19 cellular contexts compared by ENCODE assay signal in genomic region chr7:25597881-25598456, GRCh38.
DNase-seq lines count a peak whose midpoint lies in the region; ATAC-seq and TF ChIP-seq lines count a peak whose summit lies in the region.
"Had no signal": no experiment of that assay in that cellular context is flagged by ENCODE, and none has a peak within 500 bp of the region (broad histone marks: within the 10 kb centered on the region; RNA-seq: fewer than 3 reads in every experiment).

No MANE protein-coding gene starts in this region.

- CTCF ChIA-PET in activated CD4-positive, alpha-beta T cell treated with anti-CD3 and anti-CD28 coated beads for 36 hours (lab: Charles Lee), result no interaction called here

- ATAC-seq in activated CD4-positive, alpha-beta T cell treated with anti-CD3 and anti-CD28 coated beads for 36 hours, result no peak
- no peak for ATAC-seq in HG03196 (IDR thresholded peaks at IDR 0.05; ENCODE audit: unreplicated experiment)

- H3K4me1 Mint-ChIP-seq in activated CD4-positive, alpha-beta T cell treated with anti-CD3 and anti-CD28 coated beads for 36 hours, result peaks cover 5% of the 10 kb centered on the region
- H3K4me1 Mint-ChIP-seq: IgD-negative memory B cell had no signal

- intact Hi-C loops in activated CD4-positive, alpha-beta T cell treated with anti-CD3 and anti-CD28 coated beads for 36 hours (cut with DNase I, micrococcal nuclease), result no loop called here

- H3K27ac Mint-ChIP-seq in activated CD4-positive, alpha-beta T cell treated with anti-CD3 and anti-CD28 coated beads for 36 hours, result no peak overlapping the region
- H3K27ac Mint-ChIP-seq: IgD-negative memory B cell, mesothelial cell of epicardium had no signal

- H3K4me3 ChIP-seq in NB4 (ENCODE audit: low read depth, low read length) (no peak overlapping the region), epithelial cell of esophagus (ENCODE audit: low read length) (no peak overlapping the region)
- H3K4me3 ChIP-seq: esophagus squamous epithelium, thyroid gland had no signal

- no peak for TF ChIP-seq POLR2A in NB4 (IDR thresholded peaks at IDR 0.05; ENCODE audit: extremely low read depth, insufficient read length)

- no peaks in the 10 kb centered on the region for H3K36me3 Mint-ChIP-seq in activated CD4-positive, alpha-beta T cell treated with anti-CD3 and anti-CD28 coated beads for 36 hours (ENCODE audit: low read depth)
- H3K36me3 Mint-ChIP-seq: IgD-negative memory B cell, mesothelial cell of epicardium had no signal

- DNase-seq in activated CD4-positive, alpha-beta T cell treated with anti-CD3 and anti-CD28 coated beads for 36 hours, result peak; percentile 24
- no peak for DNase-seq in activated CD4-positive, alpha-beta T cell treated with anti-CD3 and anti-CD28 coated beads, Interleukin-2, amount 50 U/mL, for 1 hour
- peak; percentile 82 for DNase-seq in NB4 (ENCODE audit: low read depth)
- peak; percentile 21 for DNase-seq in epithelial cell of esophagus (ENCODE audit: low read depth)
- peak; percentile 3 for DNase-seq in renal cortical epithelial cell (ENCODE audit: low read depth)
- no peak for DNase-seq in putamen (ENCODE audit: low spot score)
- DNase-seq in DMS 273 (lab: John Stamatoyannopoulos, UW; ENCODE audit: unreplicated experiment), result no peak
- DNase-seq: activated CD4-positive, alpha-beta T cell treated with anti-CD3 and anti-CD28 coated beads for 4 hours; activated naive CD4-positive, alpha-beta T cell treated with Interleukin-2 at 50 U/mL for 16 hours; esophagus squamous epithelium; NCI-H1417; NCI-H2171 treated with DMSO at 0.1 percent for 48 hours; stimulated activated CD4-positive, alpha-beta T cell treated with anti-CD3 and anti-CD28 coated beads, Interleukin-4, amount 100 ng/mL, for 24 hours; stimulated activated CD8-positive, alpha-beta memory T cell treated with anti-CD3 and anti-CD28 coated beads, Interleukin-4, amount 100 ng/mL, for 48 hours; T-helper 9 cell; thyroid gland had no signal

- H3K27me3 Mint-ChIP-seq in activated CD4-positive, alpha-beta T cell treated with anti-CD3 and anti-CD28 coated beads for 36 hours, result no peaks in the 10 kb centered on the region

- no peak overlapping the region for H3K4me3 Mint-ChIP-seq in activated CD4-positive, alpha-beta T cell treated with anti-CD3 and anti-CD28 coated beads for 36 hours
- H3K4me3 Mint-ChIP-seq: mesothelial cell of epicardium had no signal

- TF ChIP-seq CTCF in NB4 (IDR thresholded peaks at IDR 0.05; ENCODE audit: low read depth, low read length) (no peak), epithelial cell of esophagus (IDR thresholded peaks at IDR 0.05; ENCODE audit: insufficient read depth, low read depth, low read length, missing control alignments) (no peak)

- POLR2A ChIA-PET in activated CD4-positive, alpha-beta T cell treated with anti-CD3 and anti-CD28 coated beads for 36 hours (lab: Charles Lee), result no interaction called here

- no peaks in the 10 kb centered on the region for H3K9me3 Mint-ChIP-seq in activated CD4-positive, alpha-beta T cell treated with anti-CD3 and anti-CD28 coated beads for 36 hours (ENCODE audit: low read depth)

Comparison
In these comparisons a context has a peak if more than half of its experiments do, and no peak if none do; other contexts are left out.
1. DNase-seq: peak in activated CD4-positive, alpha-beta T cell treated with anti-CD3 and anti-CD28 coated beads for 36 hours (single experiment), NB4 (single experiment), epithelial cell of esophagus (single experiment) and renal cortical epithelial cell (single experiment); none in activated CD4-positive, alpha-beta T cell treated with anti-CD3 and anti-CD28 coated beads, Interleukin-2, amount 50 U/mL, for 1 hour (single experiment), putamen (single experiment) and DMS 273 (single experiment).